In the genomic region with DNA sequence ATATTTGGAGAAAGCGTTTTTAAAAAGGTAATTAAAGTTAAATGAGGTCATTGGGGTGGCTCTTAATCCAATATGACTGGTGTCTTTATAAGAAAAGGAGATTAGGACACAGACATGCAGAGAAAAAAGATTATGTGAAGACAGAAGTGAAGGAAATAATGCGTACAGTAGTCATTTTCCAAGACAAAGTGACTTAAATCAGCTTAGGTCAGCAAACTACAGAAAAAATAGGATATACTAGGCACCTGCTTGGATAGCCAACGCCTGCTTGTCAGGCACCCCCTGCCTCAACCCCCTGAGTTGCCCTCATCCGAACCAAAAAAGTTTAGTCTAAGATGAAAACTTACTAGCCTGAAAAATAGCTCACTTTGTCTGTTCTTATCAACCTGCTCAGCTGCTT, we compare ENCODE assay signal across 2 cellular contexts.
TF ChIP-seq lines count a peak whose summit lies in the region.

No MANE protein-coding gene starts in this region.

TF ChIP-seq in HepG2, 621 proteins besides CTCF, POLR2A, EP300 and RAD21:
- TF ChIP-seq MAFK (conservative IDR thresholded peaks at IDR 0.05 in 1 of 2, IDR thresholded peaks at IDR 0.05 in 1 of 2; ENCODE audit: low read length in 2 of 2) = peak; percentile 52 to 86; a peak in 3 of 4 replicates
- TF ChIP-seq ZNF232 (CRISPR knock-in tag; IDR thresholded peaks at IDR 0.05; ENCODE audit: borderline replicate concordance) = no peak
- TF ChIP-seq MAFF (IDR thresholded peaks at IDR 0.05; ENCODE audit: low read depth, low read length) = peak; percentile 58; the same call in 1 of the 2 replicates
TF ChIP-seq in HepG2: peak in this region for 2.

TF ChIP-seq in IMR-90, 13 proteins besides CTCF, POLR2A, EP300 and RAD21:
- no peak for TF ChIP-seq SMC3 (IDR thresholded peaks at IDR 0.05; ENCODE audit: low read depth, low read length)
- TF ChIP-seq ELK1 (IDR thresholded peaks at IDR 0.05; ENCODE audit: borderline replicate concordance, low read depth, low read length) = no peak
- peak; percentile 76 for TF ChIP-seq MAFK (IDR thresholded peaks at IDR 0.05; ENCODE audit: low read depth, low read length)
TF ChIP-seq in IMR-90: peak in this region for 1.
